18 cellular contexts compared by ENCODE assay signal in the genomic region with DNA sequence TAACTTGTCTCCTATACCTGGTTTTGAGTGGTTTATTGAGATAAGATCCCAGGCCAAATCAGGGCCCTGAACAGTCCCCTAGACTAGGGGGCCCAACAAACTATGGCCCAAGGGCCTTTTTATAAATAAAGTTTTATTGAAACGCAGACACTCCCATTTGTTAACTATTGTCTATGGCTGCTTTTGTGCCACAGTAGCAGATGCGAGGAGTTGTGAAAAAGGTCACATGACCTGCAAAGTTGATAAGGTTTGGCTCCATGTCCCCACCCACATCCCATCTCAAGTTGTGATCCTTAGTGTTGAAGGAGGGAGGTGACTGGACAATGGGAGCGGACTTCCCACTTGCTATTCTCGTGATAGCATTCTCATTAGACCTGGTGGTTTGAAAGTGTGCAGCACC. TPM values are rescaled to one million over a fixed set of nuclear protein-coding genes. Genes with fewer than 3 reads are reported as not detected.
A peak's percentile ranks its signal among the peaks of the same experiment; 100 is the strongest.
DNase-seq lines count a peak whose midpoint lies in the region; ATAC-seq, FAIRE-seq and TF ChIP-seq lines count a peak whose summit lies in the region.
"Had no signal": no experiment of that assay in that cellular context is flagged by ENCODE, and none has a peak within 500 bp of the region (broad histone marks: within the 10 kb centered on the region; RNA-seq: fewer than 3 reads in every experiment).

No MANE protein-coding gene starts in this region.

- TF ChIP-seq POLR2A in HepG2 (IDR thresholded peaks at IDR 0.05; ENCODE audit: insufficient read depth in 1 of 2, low read depth in 2 of 2, low read length in 2 of 2) (no peak), right lobe of liver (IDR thresholded peaks at IDR 0.05) (no peak), K562 (conservative IDR thresholded peaks at IDR 0.05) (no peak)

- H3K14ac ChIP-seq in trophoblast cell (ENCODE audit: low read length): no peak overlapping the region

- H4K8ac ChIP-seq in trophoblast cell (ENCODE audit: low read depth, low read length): no peak overlapping the region

- H2AK5ac ChIP-seq in trophoblast cell (ENCODE audit: low read length): peak overlapping the region; percentile 49

- CTCF ChIA-PET in HepG2 (lab: Yijun Ruan, JAX; ENCODE audit: low intra/inter-chr PET ratio, low total read pairs) (no interaction called here), K562 (lab: Yijun Ruan, JAX; ENCODE audit: low intra/inter-chr PET ratio) (interaction anchor here (0.7 kb wide), 1 partner anchor 14 kb away, joined by 3 read pairs; no protein-coding TSS in a partner anchor)

- DNase-seq in HepG2 (ENCODE audit: low spot score) (no peak), right lobe of liver (no peak), K562 (ENCODE audit: extremely low read depth in 1 of 4, low spot score in 3 of 4) (no peak), trophoblast cell (no peak), GM20000 (ENCODE audit: low spot score) (no peak)
- DNase-seq: C1 segment of cervical spinal cord; Calu3; CD4-positive, alpha-beta memory T cell; COR-L47; DMS53; DMS79 treated with DMSO at 0.1 percent for 48 hours; HFFc6 had no signal

- H3K27ac ChIP-seq in HepG2 (ENCODE audit: extremely low read length, insufficient read depth, low read length) (no peak overlapping the region), right lobe of liver (no peak overlapping the region), K562 (ENCODE audit: extremely low read depth, low read depth, low read length) (no peak overlapping the region), trophoblast cell (ENCODE audit: low read depth, low read length) (no peak overlapping the region)

- TF ChIP-seq CTCF in HepG2 (CRISPR knock-in tag; IDR thresholded peaks at IDR 0.05) (no peak), right lobe of liver (IDR thresholded peaks at IDR 0.05) (no peak), K562 (IDR thresholded peaks at IDR 0.05 in 2 of 3, conservative IDR thresholded peaks at IDR 0.05 in 1 of 3; ENCODE audit: insufficient read depth in 2 of 3, low read depth in 1 of 3, low read length in 3 of 3) (no peak), GM20000 (IDR thresholded peaks at IDR 0.05; ENCODE audit: extremely low read depth, missing control alignments) (no peak)

- H4K91ac ChIP-seq in trophoblast cell (ENCODE audit: low read depth, low read length): peak overlapping the region; percentile 34

- H3K79me2 ChIP-seq in HepG2 (ENCODE audit: insufficient read depth, low read length) (no peaks in the 10 kb centered on the region), K562 (ENCODE audit: control insufficient read depth, insufficient read depth, low read length) (no peaks in the 10 kb centered on the region), trophoblast cell (ENCODE audit: control insufficient read depth, insufficient read depth, low read length, poor library complexity) (no peaks in the 10 kb centered on the region)

- H3K9ac ChIP-seq in HepG2 (ENCODE audit: insufficient read depth, low read depth, low read length) (no peak overlapping the region), K562 (ENCODE audit: insufficient read depth in 1 of 2, low read depth in 2 of 2, low read length in 2 of 2) (no peak overlapping the region), trophoblast cell (ENCODE audit: low read length) (no peak overlapping the region)

- H3K36me3 ChIP-seq in HepG2 (replicated peaks in 1 of 2; ENCODE audit: control insufficient read depth in 1 of 2, insufficient read depth in 2 of 2, low read length in 2 of 2) (no peaks in the 10 kb centered on the region), right lobe of liver (no peaks in the 10 kb centered on the region), K562 (ENCODE audit: control insufficient read depth, insufficient read depth, low read length) (no peaks in the 10 kb centered on the region), trophoblast cell (ENCODE audit: control insufficient read depth in 1 of 2, insufficient read depth in 2 of 2, low read length in 2 of 2) (no peaks in the 10 kb centered on the region)
- H3K36me3 ChIP-seq: HAP-1 had no signal

- POLR2A ChIA-PET in HepG2 (lab: Yijun Ruan, JAX): no interaction called here
- POLR2A ChIA-PET in K562 (lab: Yijun Ruan, JAX): no interaction called here

- H3K9me3 ChIP-seq in HepG2 (ENCODE audit: low read length): peaks cover 17% of the 10 kb centered on the region
- H3K9me3 ChIP-seq in right lobe of liver: no peaks in the 10 kb centered on the region
- no peaks in the 10 kb centered on the region for H3K9me3 ChIP-seq in K562 (replicated peaks; ENCODE audit: control insufficient read depth, insufficient read depth, low read depth, low read length)
- peaks cover 2% of the 10 kb centered on the region for H3K9me3 ChIP-seq in trophoblast cell (ENCODE audit: insufficient read depth, low read depth, low read length)
- H3K9me3 ChIP-seq: HAP-1 had no signal

- H2AFZ ChIP-seq in HepG2 (ENCODE audit: low read length) (no peak overlapping the region), K562 (ENCODE audit: low read depth, low read length) (0 out of 2 replicates have a peak overlapping the region, but pooled peaks have one; percentile 23), trophoblast cell (ENCODE audit: insufficient read depth, low read length, poor library complexity) (no peak overlapping the region)
- H2AFZ ChIP-seq: GM23338 had no signal

- in situ Hi-C loops in HepG2 (cut with HindIII; ENCODE audit: extremely low pct_ligation_motif_present, low pct_unique_long_range_greater_than_20kb): no loop called here
- in situ Hi-C loops in K562 (cut with MboI): no loop called here

- peaks cover 4% of the 10 kb centered on the region for H3K79me1 ChIP-seq in trophoblast cell (ENCODE audit: low read length)

- FAIRE-seq in HepG2 (lab: Jason Lieb, UNC): no peak
- no peak for FAIRE-seq in K562 (lab: Jason Lieb, UNC)
- FAIRE-seq: G401.6, GM19239, H54 had no signal

- H3K4ac ChIP-seq in trophoblast cell (ENCODE audit: low read depth, low read length): no peak overlapping the region

- H4K20me1 ChIP-seq in HepG2 (ENCODE audit: insufficient read depth, low read length) (no peaks in the 10 kb centered on the region), K562 (replicated peaks; ENCODE audit: control insufficient read depth, insufficient read depth, low read length) (no peaks in the 10 kb centered on the region)

- no peak for ATAC-seq in HepG2
- no peak for ATAC-seq in right lobe of liver
- ATAC-seq in K562: no peak
- no peak for ATAC-seq in SK-N-SH treated with all-trans-retinoic acid at 6 μM for 48 hours
- ATAC-seq: GM23338 had no signal

- 55% methylated on average over 4 of the region's 4 CpGs for WGBS in HepG2 (ENCODE audit: low lambda C conversion rate)
- WGBS in right lobe of liver (ENCODE audit: insufficient coverage, low coverage, low lambda C conversion rate, missing lambda C conversion rate): 79% methylated on average over 2 of the region's 4 CpGs
- WGBS in K562 (ENCODE audit: insufficient coverage, low coverage, missing lambda C conversion rate): 6% methylated on average over 4 of the region's 4 CpGs
- WGBS in trophoblast cell (ENCODE audit: extremely low coverage, insufficient coverage, insufficient read length): no CpG with 5 or more reads among the region's 4 CpGs

- BruUV-seq in HepG2 (replicated peaks; lab: Mats Ljungman, UMichigan) (no TSS peak), K562 (replicated peaks; lab: Mats Ljungman, UMichigan) (no TSS peak)

- H3K23ac ChIP-seq in trophoblast cell (ENCODE audit: low read length): no peak overlapping the region

- no peak overlapping the region for H3K18ac ChIP-seq in trophoblast cell (ENCODE audit: low read length)

- H2BK120ac ChIP-seq in trophoblast cell (ENCODE audit: insufficient read depth, low read length, poor library complexity): no peak overlapping the region

- no peak overlapping the region for H3K4me3 ChIP-seq in HepG2 (replicated peaks in 1 of 3; ENCODE audit: insufficient read depth in 1 of 3, low read depth in 2 of 3, low read length in 3 of 3)
- H3K4me3 ChIP-seq in right lobe of liver: no peak overlapping the region
- no peak overlapping the region for H3K4me3 ChIP-seq in K562
- H3K4me3 ChIP-seq in trophoblast cell (ENCODE audit: low read depth, low read length): no peak overlapping the region
- H3K4me3 ChIP-seq: GM23338, HAP-1 had no signal

- no peak overlapping the region for H4K12ac ChIP-seq in trophoblast cell (ENCODE audit: low read depth, low read length)

- intact Hi-C loops in HepG2 (cut with micrococcal nuclease; ENCODE audit: unreplicated experiment): no loop called here
- intact Hi-C loops in right lobe of liver (cut with DNase I): no loop called here
- intact Hi-C loops in K562 (cut with micrococcal nuclease): no loop called here

- no peak overlapping the region for H2BK5ac ChIP-seq in trophoblast cell (ENCODE audit: low read depth, low read length, poor library complexity)

- no peaks in the 10 kb centered on the region for H3K9me1 ChIP-seq in K562 (ENCODE audit: control insufficient read depth, insufficient read depth, low read length)

- H2BK12ac ChIP-seq in trophoblast cell (ENCODE audit: low read length): no peak overlapping the region

- H3K27me3 ChIP-seq in HepG2 (ENCODE audit: control insufficient read depth in 1 of 2, insufficient read depth in 2 of 2, low read length in 2 of 2): no peaks in the 10 kb centered on the region; a peak in 1 of 5 replicates
- no peaks in the 10 kb centered on the region for H3K27me3 ChIP-seq in right lobe of liver
- peaks cover 13 to 18% of the 10 kb centered on the region in 2 experiments; a peak in 4 of 5 replicates for H3K27me3 ChIP-seq in K562 (ENCODE audit: control insufficient read depth in 2 of 2, insufficient read depth in 2 of 2, low read length in 2 of 2)
- no peaks in the 10 kb centered on the region for H3K27me3 ChIP-seq in trophoblast cell (ENCODE audit: insufficient read depth, low read length)

- TF ChIP-seq EP300 in HepG2 (IDR thresholded peaks at IDR 0.05; ENCODE audit: low read depth in 2 of 2, low read length in 2 of 2) (no peak), HepG2 (CRISPR knock-in tag; IDR thresholded peaks at IDR 0.05; ENCODE audit: borderline replicate concordance) (no peak), K562 (IDR thresholded peaks at IDR 0.05; ENCODE audit: low read length) (no peak)

- no peak for TF ChIP-seq RAD21 in HepG2 (CRISPR knock-in tag; IDR thresholded peaks at IDR 0.05)
- no peak for TF ChIP-seq RAD21 in K562 (CRISPR knock-in tag; conservative IDR thresholded peaks at IDR 0.05 in 1 of 2, IDR thresholded peaks at IDR 0.05 in 1 of 2)

- peaks cover 19% of the 10 kb centered on the region for H3K4me1 ChIP-seq in HepG2 (ENCODE audit: insufficient read depth, low read length)
- H3K4me1 ChIP-seq in right lobe of liver: no peaks in the 10 kb centered on the region
- no peaks in the 10 kb centered on the region for H3K4me1 ChIP-seq in K562 (replicated peaks in 1 of 2; ENCODE audit: control insufficient read depth in 2 of 2, insufficient read depth in 2 of 2, low read length in 2 of 2)
- H3K4me1 ChIP-seq in trophoblast cell (ENCODE audit: control insufficient read depth in 1 of 2, insufficient read depth in 2 of 2, low read length in 2 of 2): peaks cover 3 to 6% of the 10 kb centered on the region in 2 experiments

- H3K4me2 ChIP-seq in HepG2 (ENCODE audit: low read depth, low read length) (no peak overlapping the region), K562 (ENCODE audit: insufficient read depth, low read length) (no peak overlapping the region), trophoblast cell (ENCODE audit: low read length) (no peak overlapping the region)
- H3K4me2 ChIP-seq: GM23338 had no signal

RNA-seq across cellular contexts. Expression of a gene that starts 29.5 kb away (rescaled TPM):
- total RNA-seq in HepG2 (2016; rRNA removed; fragmentation: Illumina TruSeq; extraction: Trizol) (76.6 and 80.1 TPM in 2 replicates), right lobe of liver (10 to 100 TPM; 23.3 to 66.4 (median 50.0) TPM), K562 (2014; rRNA removed) (33.4 and 58.5 TPM in 2 replicates), K562 (2014; rRNA removed; fragmentation: Illumina TruSeq; extraction: Trizol) (23.9 and 28.3 TPM in 2 replicates), K562 (2015; rRNA removed; fragmentation: Illumina TruSeq; extraction: Trizol) (21.9 and 23.2 TPM in 2 replicates), K562 (2021) (61.0 and 68.3 TPM in 2 replicates)
- total RNA-seq in HepG2 (2016; cell fraction: cytosol; rRNA removed; fragmentation: Illumina TruSeq; extraction: Trizol; ENCODE audit: low read depth): 135 and 139 TPM in 2 replicates
- 71.2 and 81.9 TPM in 2 replicates for total RNA-seq in HepG2 (2016; cell fraction: insoluble cytoplasmic fraction; rRNA removed; fragmentation: Illumina TruSeq; extraction: Trizol)
- 213 and 217 TPM in 2 replicates for total RNA-seq in HepG2 (2016; cell fraction: membrane; rRNA removed; fragmentation: Illumina TruSeq; extraction: Trizol)
- 41.7 and 48.3 TPM in 2 replicates for total RNA-seq in HepG2 (2016; cell fraction: nucleus; rRNA removed; fragmentation: Illumina TruSeq; extraction: Trizol)
- polyA plus RNA-seq in HepG2 (2011; rRNA removed) (41.6 and 56.0 TPM in 2 replicates), K562 (2011; rRNA removed) (33.8 and 35.1 TPM in 2 replicates), K562 (2014; fragmentation: Illumina TruSeq; extraction: Trizol) (20.9 and 26.7 TPM in 2 replicates), K562 (2014; fragmentation: Nextera tagmentation; extraction: Ambion mirVana) (1 to 10 TPM; 8.3 to 9.7 TPM), K562 (2014; rRNA removed) (36.0 and 55.2 TPM in 2 replicates)
- 53.2 and 57.4 TPM in 2 replicates for polyA plus RNA-seq in HepG2 (2011; cell fraction: cytosol; rRNA removed)
- 15.9 and 18.4 TPM in 2 replicates for polyA plus RNA-seq in HepG2 (2011; cell fraction: nucleus; rRNA removed)
- polyA plus RNA-seq in HepG2 (2012): 71.3 and 87.6 TPM in 2 replicates
- 296 and 305 TPM in 2 replicates for polyA plus RNA-seq in HepG2 (2016; cell fraction: cytosol; fragmentation: Illumina TruSeq; extraction: Trizol; ENCODE audit: low read depth)
- 113 and 114 TPM in 2 replicates for polyA plus RNA-seq in HepG2 (2016; cell fraction: insoluble cytoplasmic fraction; fragmentation: Illumina TruSeq; extraction: Trizol; ENCODE audit: low read depth)
- polyA plus RNA-seq in HepG2 (2016; cell fraction: membrane; fragmentation: Illumina TruSeq; extraction: Trizol; ENCODE audit: low read depth): 280 and 289 TPM in 2 replicates
- 77.5 and 84.8 TPM in 2 replicates for polyA plus RNA-seq in HepG2 (2016; cell fraction: nucleus; fragmentation: Illumina TruSeq; extraction: Trizol; ENCODE audit: insufficient read depth, low read depth)
- 3.1 and 9.3 TPM in 2 replicates for polyA minus RNA-seq in HepG2 (2011; rRNA and poly(A)+ RNA removed; ENCODE audit: low replicate concordance)
- 17.1 and 18.2 TPM in 2 replicates for polyA minus RNA-seq in HepG2 (2011; cell fraction: cytosol; rRNA and poly(A)+ RNA removed)
- 41.3 and 46.1 TPM in 2 replicates for polyA minus RNA-seq in HepG2 (2011; cell fraction: nucleus; rRNA and poly(A)+ RNA removed)
- 13.9 and 34.5 TPM in 2 replicates for total RNA-seq in K562 (2011; cell fraction: chromatin; rRNA removed; ENCODE audit: low replicate concordance)
- 7.4 and 7.8 TPM in 2 replicates for total RNA-seq in K562 (2011; cell fraction: nucleolus; rRNA removed)
- total RNA-seq in K562 (2011; cell fraction: nucleoplasm; rRNA removed): 17.1 and 34.4 TPM in 2 replicates
- 11.7 and 19.5 TPM in 2 replicates for polyA plus RNA-seq in K562 (2011; cell fraction: cytosol; rRNA removed)
- polyA plus RNA-seq in K562 (2011; cell fraction: nucleus; rRNA removed): 13.1 and 14.0 TPM in 2 replicates
- polyA plus RNA-seq in K562 (2012): 29.8 and 40.1 TPM in 2 replicates
- 13.8 and 18.0 TPM in 2 replicates for polyA minus RNA-seq in K562 (2011; rRNA and poly(A)+ RNA removed)
- 7.9 and 8.5 TPM in 2 replicates for polyA minus RNA-seq in K562 (2011; cell fraction: cytosol; rRNA and poly(A)+ RNA removed)
- 10.8 and 11.4 TPM in 2 replicates for polyA minus RNA-seq in K562 (2011; cell fraction: nucleus; rRNA and poly(A)+ RNA removed)
- 22.0 and 24.9 TPM in 2 replicates for polyA plus RNA-seq in trophoblast cell (2013)
